ENCODE assay signal across 19 cellular contexts in the genomic region with DNA sequence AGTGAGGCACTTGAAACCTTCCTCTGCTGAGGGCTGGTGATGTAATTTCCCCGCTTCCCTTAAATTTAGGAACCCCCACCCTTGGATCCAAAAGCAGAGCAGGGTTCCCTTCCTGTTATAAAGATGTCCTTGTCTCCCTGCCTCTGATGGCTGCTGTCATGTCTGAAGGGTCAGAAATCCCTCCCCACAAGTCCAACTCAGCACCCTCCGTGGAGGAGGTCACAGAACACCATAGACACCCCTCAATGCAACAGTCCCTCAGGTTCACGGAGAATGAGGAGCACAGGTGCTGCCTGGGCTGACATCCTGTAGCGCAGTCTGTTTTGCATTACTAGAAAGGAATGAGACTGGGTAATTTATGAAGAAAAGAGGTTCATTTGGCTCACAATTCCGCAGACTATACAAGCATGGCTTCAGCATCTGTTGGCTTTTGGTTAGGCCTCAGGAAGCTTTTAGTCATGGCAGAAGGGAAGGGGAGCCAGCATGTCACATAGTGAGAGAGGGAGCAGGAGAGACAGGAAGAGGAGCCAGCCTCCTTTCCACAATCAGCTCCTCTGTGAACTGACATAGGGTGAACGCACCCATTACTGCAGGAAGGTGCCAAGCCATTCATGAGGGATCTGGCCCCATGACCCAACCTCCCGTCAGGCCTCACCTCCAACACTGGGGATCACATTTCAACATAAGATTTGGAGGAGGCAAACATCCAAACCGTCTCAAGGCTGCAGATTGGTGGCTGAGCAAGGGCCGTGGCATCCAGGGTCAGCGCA.
DNase-seq lines count a peak whose midpoint lies in the region; ATAC-seq lines count a peak whose summit lies in the region.
"Had no signal": no experiment of that assay in that cellular context is flagged by ENCODE, and none has a peak within 500 bp of the region (broad histone marks: within the 10 kb centered on the region; RNA-seq: fewer than 3 reads in every experiment).

No MANE protein-coding gene starts in this region.

- H3K27me3 ChIP-seq in neuronal stem cell (ENCODE audit: control insufficient read depth in 3 of 3, insufficient read depth in 3 of 3, low read depth in 1 of 3, low read length in 3 of 3) (no peaks in the 10 kb centered on the region), mesendoderm (ENCODE audit: insufficient read depth, low read length, poor library complexity) (no peaks in the 10 kb centered on the region)
- H3K27me3 ChIP-seq in effector memory CD4-positive, alpha-beta T cell (replicated peaks; ENCODE audit: control insufficient read depth, insufficient read depth, low read length, poor library complexity, severe bottlenecking): no peaks in the 10 kb centered on the region
- H3K27me3 ChIP-seq: BLaER1 had no signal

- H3K27ac ChIP-seq in angular gyrus (ENCODE audit: low read depth, low read length) (peak overlapping the region; percentile 95), neuronal stem cell (replicated peaks; ENCODE audit: low read length) (no peak overlapping the region), mesendoderm (ENCODE audit: low read depth, low read length) (no peak overlapping the region)
- H3K27ac ChIP-seq in effector memory CD4-positive, alpha-beta T cell (ENCODE audit: insufficient read depth, low read length, poor library complexity, severe bottlenecking): no peak overlapping the region
- H3K27ac ChIP-seq: BLaER1, thoracic aorta, VCaP had no signal

- no peak overlapping the region for H3K18ac ChIP-seq in neuronal stem cell (ENCODE audit: low read length)
- no peak overlapping the region for H3K18ac ChIP-seq in mesendoderm (ENCODE audit: low read length)

- no peak for ATAC-seq in HG03175 (IDR thresholded peaks at IDR 0.05; ENCODE audit: unreplicated experiment)
- ATAC-seq: HepG2 had no signal

- no peaks in the 10 kb centered on the region for H3K79me1 ChIP-seq in neuronal stem cell (ENCODE audit: low read depth, low read length)
- H3K79me1 ChIP-seq in mesendoderm (ENCODE audit: low read length): no peaks in the 10 kb centered on the region

- no peak overlapping the region for H2BK12ac ChIP-seq in neuronal stem cell (ENCODE audit: low read length)

- H2AFZ ChIP-seq in neuronal stem cell (ENCODE audit: low read length): no peak overlapping the region

- H4K8ac ChIP-seq in neuronal stem cell (ENCODE audit: low read depth, low read length): no peak overlapping the region
- no peak overlapping the region for H4K8ac ChIP-seq in mesendoderm (ENCODE audit: low read depth, low read length)

- peak overlapping the region; percentile 19 for H2BK15ac ChIP-seq in neuronal stem cell (ENCODE audit: low read length)
- H2BK15ac ChIP-seq in mesendoderm (replicated peaks; ENCODE audit: low read depth): no peak overlapping the region

- H4K5ac ChIP-seq in mesendoderm (ENCODE audit: low read length): no peak overlapping the region

- H3K14ac ChIP-seq in neuronal stem cell (ENCODE audit: low read length): no peak overlapping the region

- H3K23ac ChIP-seq in neuronal stem cell (ENCODE audit: low read depth, low read length, poor library complexity) (no peak overlapping the region), mesendoderm (ENCODE audit: low read length) (no peak overlapping the region)

- H2BK120ac ChIP-seq in neuronal stem cell (ENCODE audit: low read depth, low read length) (no peak overlapping the region), mesendoderm (ENCODE audit: low read depth, low read length) (no peak overlapping the region)

- H3K4ac ChIP-seq in neuronal stem cell (ENCODE audit: low read length) (no peak overlapping the region), mesendoderm (ENCODE audit: low read depth, low read length) (no peak overlapping the region)

- H3K4me3 ChIP-seq in neuronal stem cell (ENCODE audit: low read length in 2 of 2) (no peak overlapping the region), mesendoderm (ENCODE audit: low read length) (no peak overlapping the region)
- no peak overlapping the region for H3K4me3 ChIP-seq in effector memory CD4-positive, alpha-beta T cell (ENCODE audit: insufficient read depth, low read depth, low read length, poor library complexity, severe bottlenecking)
- H3K4me3 ChIP-seq: BLaER1, thoracic aorta had no signal

- H3K4me1 ChIP-seq in neuronal stem cell (ENCODE audit: control insufficient read depth in 2 of 2, insufficient read depth in 1 of 2, low read depth in 1 of 2, low read length in 2 of 2): peaks cover 2 to 15% of the 10 kb centered on the region in 2 donors
- no peaks in the 10 kb centered on the region for H3K4me1 ChIP-seq in mesendoderm (ENCODE audit: control insufficient read depth, low read depth, low read length)
- H3K4me1 ChIP-seq in effector memory CD4-positive, alpha-beta T cell (ENCODE audit: control insufficient read depth, insufficient read depth, low read length, poor library complexity, severe bottlenecking): no peaks in the 10 kb centered on the region
- H3K4me1 ChIP-seq: BLaER1 had no signal

- H3K56ac ChIP-seq in mesendoderm (ENCODE audit: low read length): no peak overlapping the region

- no peaks in the 10 kb centered on the region for H3K36me3 ChIP-seq in neuronal stem cell (replicated peaks in 1 of 2; ENCODE audit: control insufficient read depth in 2 of 2, insufficient read depth in 2 of 2, low read length in 2 of 2)
- no peaks in the 10 kb centered on the region for H3K36me3 ChIP-seq in mesendoderm (ENCODE audit: control insufficient read depth, insufficient read depth, low read length)
- H3K36me3 ChIP-seq in effector memory CD4-positive, alpha-beta T cell (ENCODE audit: control insufficient read depth, insufficient read depth, low read length): no peaks in the 10 kb centered on the region
- H3K36me3 ChIP-seq: BLaER1 had no signal

- WGBS in neuronal stem cell (ENCODE audit: extremely low coverage in 2 of 2, insufficient read length in 2 of 2, insufficient replicate concordance in 1 of 2), 2 donors: no CpG with 5 or more reads among the region's 10 CpGs
- no CpG with 5 or more reads among the region's 10 CpGs for WGBS in mesendoderm (ENCODE audit: extremely low coverage, insufficient coverage, low lambda C conversion rate)

- DNase-seq in activated CD8-positive, alpha-beta memory T cell treated with anti-CD3 and anti-CD28 coated beads for 24 hours: peak; percentile 7
- no peak for DNase-seq in activated CD8-positive, alpha-beta memory T cell treated with anti-CD3 and anti-CD28 coated beads, Interleukin-2, amount 50 U/mL, for 4 hours
- DNase-seq in neuronal stem cell (ENCODE audit: low spot score): no peak
- peak; percentile 37 for DNase-seq in ureter (ENCODE audit: low spot score)
- DNase-seq in mesendoderm: no peak
- DNase-seq in effector memory CD4-positive, alpha-beta T cell: no peak
- DNase-seq: activated naive CD8-positive, alpha-beta T cell treated with anti-CD3 and anti-CD28 coated beads, Interleukin-2, amount 10 ng/mL, durations not matched to agents 7 days and 5 days; cortex of kidney; hippocampal formation; NCI-H1417; NCI-H526 treated with DMSO at 0.1 percent for 48 hours; SHP77 treated with DMSO at 0.1 percent for 48 hours; stimulated activated CD4-positive, alpha-beta T cell treated with anti-CD3 and anti-CD28 coated beads, Interleukin-12 subunit alpha, Interleukin-12 subunit beta, amount 100 ng/mL, for 4 hours had no signal

- no peaks in the 10 kb centered on the region for H3K9me3 ChIP-seq in neuronal stem cell (replicated peaks in 1 of 2; ENCODE audit: control insufficient read depth in 2 of 2, insufficient read depth in 1 of 2, low read depth in 1 of 2, low read length in 2 of 2)
- H3K9me3 ChIP-seq in effector memory CD4-positive, alpha-beta T cell (ENCODE audit: control insufficient read depth, low read length): no peaks in the 10 kb centered on the region
- H3K9me3 ChIP-seq: BLaER1, thoracic aorta had no signal

- H2AK5ac ChIP-seq in neuronal stem cell (ENCODE audit: low read depth, low read length) (no peak overlapping the region), mesendoderm (ENCODE audit: low read length) (no peak overlapping the region)

- H3K9ac ChIP-seq in neuronal stem cell (ENCODE audit: low read depth, low read length, poor library complexity): peak overlapping the region; percentile 5
- no peak overlapping the region for H3K9ac ChIP-seq in mesendoderm (ENCODE audit: low read length)
- H3K9ac ChIP-seq: BLaER1 had no signal

- no peaks in the 10 kb centered on the region for H3K79me2 ChIP-seq in mesendoderm (ENCODE audit: control insufficient read depth, insufficient read depth, low read length)

- H3K4me2 ChIP-seq in neuronal stem cell (ENCODE audit: insufficient read depth, low read length, poor library complexity, severe bottlenecking) (no peak overlapping the region), mesendoderm (ENCODE audit: low read length) (no peak overlapping the region)
- H3K4me2 ChIP-seq: BLaER1 had no signal

- H4K91ac ChIP-seq in neuronal stem cell (ENCODE audit: low read depth, low read length, poor library complexity): peak overlapping the region; percentile 81

- H2BK5ac ChIP-seq in neuronal stem cell (ENCODE audit: low read length) (no peak overlapping the region), mesendoderm (ENCODE audit: low read length) (no peak overlapping the region)

Comparison
In these comparisons a context has a peak if more than half of its experiments do, and no peak if none do; other contexts are left out.
1. DNase-seq: peak in activated CD8-positive, alpha-beta memory T cell treated with anti-CD3 and anti-CD28 coated beads for 24 hours (single experiment) and ureter (single experiment); none in activated CD8-positive, alpha-beta memory T cell treated with anti-CD3 and anti-CD28 coated beads, Interleukin-2, amount 50 U/mL, for 4 hours (single experiment), neuronal stem cell (single experiment), mesendoderm (single experiment) and effector memory CD4-positive, alpha-beta T cell (0 of 3).